In genomic region chr4:112141366-112142138, GRCh38 we compare ENCODE assay signal across 15 cellular contexts. TPM values are rescaled to one million over a fixed set of nuclear protein-coding genes. Genes with fewer than 3 reads are reported as not detected.
DNase-seq lines count a peak whose midpoint lies in the region; ATAC-seq and TF ChIP-seq lines count a peak whose summit lies in the region.
"Had no signal": no experiment of that assay in that cellular context is flagged by ENCODE, and none has a peak within 500 bp of the region (broad histone marks: within the 10 kb centered on the region; RNA-seq: fewer than 3 reads in every experiment).

No MANE protein-coding gene starts in this region.

- no peak for TF ChIP-seq EP300 in SK-N-SH (IDR thresholded peaks at IDR 0.05; ENCODE audit: borderline replicate concordance in 1 of 2, low read depth in 1 of 2, low read length in 1 of 2)

- H3K4me3 Mint-ChIP-seq in activated T-helper 1 cell treated with anti-CD3 and anti-CD28 coated beads, Interleukin-12 subunit alpha, Interleukin-12 subunit beta, Interleukin-2, Interleukin-4 antibody, amounts not matched to agents 30 ng/mL and 10 ng/mL and 1 ng/mL, durations not matched to agents 14 hours and 24 hours and 36 hours: no peak overlapping the region
- peak overlapping the region in 1 of 2 donors; percentile 47 for H3K4me3 Mint-ChIP-seq in activated T-cell treated with anti-CD3 and anti-CD28 coated beads, Interleukin-2, amount 50 U/mL, for 72 hours
- H3K4me3 Mint-ChIP-seq: activated CD8-positive, alpha-beta T cell treated with anti-CD3 and anti-CD28 coated beads for 36 hours; CD14-positive monocyte had no signal

- no peaks in the 10 kb centered on the region for H3K79me2 ChIP-seq in SK-N-SH (ENCODE audit: insufficient read depth)

- H3K4me3 ChIP-seq in SK-N-SH (ENCODE audit: low read depth in 2 of 2, low read length in 1 of 2) (no peak overlapping the region), SK-N-MC (peak overlapping the region; percentile 31), spleen (no peak overlapping the region)

- no peaks in the 10 kb centered on the region for H3K9me3 Mint-ChIP-seq in activated T-helper 1 cell treated with anti-CD3 and anti-CD28 coated beads, Interleukin-12 subunit alpha, Interleukin-12 subunit beta, Interleukin-2, Interleukin-4 antibody, amounts not matched to agents 30 ng/mL and 10 ng/mL and 1 ng/mL, durations not matched to agents 14 hours and 24 hours and 36 hours
- no peaks in the 10 kb centered on the region for H3K9me3 Mint-ChIP-seq in activated T-cell treated with anti-CD3 and anti-CD28 coated beads, Interleukin-2, amount 50 U/mL, for 72 hours
- H3K9me3 Mint-ChIP-seq: activated CD8-positive, alpha-beta T cell treated with anti-CD3 and anti-CD28 coated beads for 36 hours had no signal

- no peak for TF ChIP-seq RAD21 in SK-N-SH (IDR thresholded peaks at IDR 0.05; ENCODE audit: low read length)

- H2AFZ ChIP-seq in SK-N-SH (ENCODE audit: low read depth): 0 out of 2 replicates have a peak overlapping the region, but pooled peaks have one; percentile 35

- no peaks in the 10 kb centered on the region for H3K27me3 ChIP-seq in SK-N-SH (ENCODE audit: insufficient read depth)
- H3K27me3 ChIP-seq in spleen (replicated peaks in 1 of 7): no peaks in the 10 kb centered on the region

- H3K9ac ChIP-seq in SK-N-SH (no peak overlapping the region), SK-N-MC (ENCODE audit: insufficient read length) (no peak overlapping the region)

- H3K27ac ChIP-seq in SK-N-SH (ENCODE audit: low read depth in 2 of 2, low read length in 1 of 2) (no peak overlapping the region), SK-N-MC (peak overlapping the region; percentile 67), spleen (peak overlapping the region; percentile 24 to 73 (median 37))

- no peak overlapping the region for H3K27ac Mint-ChIP-seq in activated T-helper 1 cell treated with anti-CD3 and anti-CD28 coated beads, Interleukin-12 subunit alpha, Interleukin-12 subunit beta, Interleukin-2, Interleukin-4 antibody, amounts not matched to agents 30 ng/mL and 10 ng/mL and 1 ng/mL, durations not matched to agents 14 hours and 24 hours and 36 hours
- no peak overlapping the region for H3K27ac Mint-ChIP-seq in activated T-cell treated with anti-CD3 and anti-CD28 coated beads, Interleukin-2, amount 50 U/mL, for 72 hours
- H3K27ac Mint-ChIP-seq: activated CD8-positive, alpha-beta T cell treated with anti-CD3 and anti-CD28 coated beads for 36 hours had no signal

- no peaks in the 10 kb centered on the region for H3K9me3 ChIP-seq in SK-N-SH
- H3K9me3 ChIP-seq in SK-N-MC (ENCODE audit: low read depth, low read length): no peaks in the 10 kb centered on the region
- H3K9me3 ChIP-seq in spleen: no peaks in the 10 kb centered on the region

- no peaks in the 10 kb centered on the region for H4K20me1 ChIP-seq in SK-N-SH (ENCODE audit: insufficient read depth)

- intact Hi-C loops in spleen (cut with DNase I; ENCODE audit: low total_unique reads): no loop called here
- intact Hi-C loops in activated T-helper 1 cell treated with anti-CD3 and anti-CD28 coated beads, Interleukin-12 subunit alpha, Interleukin-12 subunit beta, Interleukin-2, Interleukin-4 antibody, amounts not matched to agents 30 ng/mL and 10 ng/mL and 1 ng/mL, durations not matched to agents 14 hours and 24 hours and 36 hours (cut with micrococcal nuclease): no loop called here

- H3K36me3 ChIP-seq in SK-N-SH (replicated peaks in 1 of 2; ENCODE audit: control insufficient read depth in 1 of 2, insufficient read depth in 2 of 2, low read length in 1 of 2) (no peaks in the 10 kb centered on the region), SK-N-MC (ENCODE audit: insufficient read depth, low read length) (no peaks in the 10 kb centered on the region), spleen (no peaks in the 10 kb centered on the region)

- H3F3A ChIP-seq in SK-N-SH (replicated peaks; ENCODE audit: insufficient read depth): no peaks in the 10 kb centered on the region

- peaks cover 24% of the 10 kb centered on the region for H3K4me1 Mint-ChIP-seq in activated T-helper 1 cell treated with anti-CD3 and anti-CD28 coated beads, Interleukin-12 subunit alpha, Interleukin-12 subunit beta, Interleukin-2, Interleukin-4 antibody, amounts not matched to agents 30 ng/mL and 10 ng/mL and 1 ng/mL, durations not matched to agents 14 hours and 24 hours and 36 hours (ENCODE audit: low read depth)
- H3K4me1 Mint-ChIP-seq in activated T-cell treated with anti-CD3 and anti-CD28 coated beads, Interleukin-2, amount 50 U/mL, for 72 hours (ENCODE audit: low read depth): peaks cover 25% of the 10 kb centered on the region

- CTCF ChIA-PET in SK-N-SH (lab: Yijun Ruan, JAX): interaction anchor here (1.6 kb wide), 1 partner anchor 42 kb away, joined by 7 read pairs; no protein-coding TSS in a partner anchor

- POLR2A ChIA-PET in SK-N-SH (lab: Yijun Ruan, JAX): no interaction called here

- H3K9me2 ChIP-seq in SK-N-SH: no peaks in the 10 kb centered on the region

- no peak overlapping the region for H3K4me2 ChIP-seq in SK-N-SH

- peaks cover 0 to 2% of the 10 kb centered on the region in 2 experiments; a peak in 2 of 4 replicates for H3K4me1 ChIP-seq in SK-N-SH (ENCODE audit: control insufficient read depth in 1 of 2, insufficient read depth in 2 of 2, low read depth in 1 of 2, low read length in 1 of 2)
- H3K4me1 ChIP-seq in spleen: peaks cover 0 to 27% (median 13%) of the 10 kb centered on the region in 6 donors

- H3K36me3 Mint-ChIP-seq in activated T-helper 1 cell treated with anti-CD3 and anti-CD28 coated beads, Interleukin-12 subunit alpha, Interleukin-12 subunit beta, Interleukin-2, Interleukin-4 antibody, amounts not matched to agents 30 ng/mL and 10 ng/mL and 1 ng/mL, durations not matched to agents 14 hours and 24 hours and 36 hours (ENCODE audit: low read depth): peaks cover 2% of the 10 kb centered on the region
- H3K36me3 Mint-ChIP-seq in activated T-cell treated with anti-CD3 and anti-CD28 coated beads, Interleukin-2, amount 50 U/mL, for 72 hours (ENCODE audit: insufficient read depth in 2 of 2): peaks cover 1 to 2% of the 10 kb centered on the region in 2 donors
- H3K36me3 Mint-ChIP-seq: CD14-positive monocyte had no signal

- no peak for ATAC-seq in SK-N-SH treated with all-trans-retinoic acid at 6 μM for 48 hours
- no peak for ATAC-seq in activated T-cell treated with anti-CD3 and anti-CD28 coated beads, Interleukin-2, amount 50 U/mL, for 72 hours (replicated peaks in 1 of 2)
- ATAC-seq: activated CD8-positive, alpha-beta T cell treated with anti-CD3 and anti-CD28 coated beads for 36 hours had no signal

- TF ChIP-seq CTCF in SK-N-SH (IDR thresholded peaks at IDR 0.05) (no peak), spleen (IDR thresholded peaks at IDR 0.05 in 8 of 11, conservative IDR thresholded peaks at IDR 0.05 in 3 of 11) (no peak)

- WGBS in SK-N-SH (ENCODE audit: low lambda C conversion rate): 74% methylated on average over 6 of the region's 6 CpGs
- WGBS in spleen, 5 donors: 61 to 70% (median 65%) methylated on average over 6 of the region's 6 CpGs

- DNase-seq in SK-N-SH (no peak), SK-N-MC (ENCODE audit: low read depth, low spot score) (no peak), fibroblast of gingiva (ENCODE audit: low read depth) (peak; percentile 34), spleen (no peak), NCI-H2227 (lab: John Stamatoyannopoulos, UW; ENCODE audit: unreplicated experiment) (no peak)
- DNase-seq in activated T-helper 1 cell treated with anti-CD3 and anti-CD28 coated beads, Interleukin-12 subunit alpha, Interleukin-12 subunit beta, Interleukin-2, Interleukin-4 antibody, amounts not matched to agents 30 ng/mL and 10 ng/mL and 1 ng/mL, durations not matched to agents 14 hours and 24 hours and 36 hours (ENCODE audit: low spot score): no peak
- DNase-seq in activated T-cell treated with anti-CD3 and anti-CD28 coated beads, Interleukin-2, amount 50 U/mL, for 72 hours: no peak
- DNase-seq: activated CD8-positive, alpha-beta T cell treated with anti-CD3 and anti-CD28 coated beads for 36 hours; DMS79; Karpas-422; NCI-H1417 treated with DMSO at 0.1 percent for 48 hours; NCI-H774; small intestine had no signal

- H3K27me3 Mint-ChIP-seq in activated T-helper 1 cell treated with anti-CD3 and anti-CD28 coated beads, Interleukin-12 subunit alpha, Interleukin-12 subunit beta, Interleukin-2, Interleukin-4 antibody, amounts not matched to agents 30 ng/mL and 10 ng/mL and 1 ng/mL, durations not matched to agents 14 hours and 24 hours and 36 hours (ENCODE audit: insufficient read depth): no peaks in the 10 kb centered on the region
- H3K27me3 Mint-ChIP-seq in activated T-cell treated with anti-CD3 and anti-CD28 coated beads, Interleukin-2, amount 50 U/mL, for 72 hours (ENCODE audit: low read depth): peaks cover 10% of the 10 kb centered on the region
- H3K27me3 Mint-ChIP-seq: activated CD8-positive, alpha-beta T cell treated with anti-CD3 and anti-CD28 coated beads for 36 hours had no signal

- TF ChIP-seq POLR2A in spleen (IDR thresholded peaks at IDR 0.05): no peak

TF ChIP-seq in SK-N-SH treated with all-trans-retinoic acid at 6 μM for 48 hours, 23 proteins besides CTCF, POLR2A, EP300 and RAD21 (continues in another document):
- TF ChIP-seq CSRNP3 (CRISPR knock-in tag; IDR thresholded peaks at IDR 0.05) (no peak), ZC3H10 (CRISPR knock-in tag; IDR thresholded peaks at IDR 0.05) (no peak), PPARA (CRISPR knock-in tag; IDR thresholded peaks at IDR 0.05; ENCODE audit: borderline replicate concordance) (no peak), RARB (CRISPR knock-in tag; IDR thresholded peaks at IDR 0.05) (no peak), ARNTL (CRISPR knock-in tag; IDR thresholded peaks at IDR 0.05; ENCODE audit: borderline replicate concordance, low read depth) (no peak)

RNA-seq across cellular contexts. Expression of gene FAM241A, which starts 3.7 kb away (rescaled TPM):
- 0.28 and 0.44 TPM in 2 replicates for polyA plus RNA-seq in SK-N-SH (2012; rRNA removed)
- polyA plus RNA-seq in SK-N-SH (2012; cell fraction: cytosol; rRNA removed): 0.63 and 0.85 TPM in 2 replicates
- polyA plus RNA-seq in SK-N-SH (2012; cell fraction: nucleus; rRNA removed): 0.32 and 0.35 TPM in 2 replicates
- 1 to 10 TPM; 3.0 to 6.0 (median 4.1) TPM for total RNA-seq in spleen
- polyA plus RNA-seq in spleen: 1 to 10 TPM; 1.7 to 3.1 (median 1.7) TPM
- 6.7 and 7.1 TPM in 2 replicates for total RNA-seq in activated T-helper 1 cell treated with anti-CD3 and anti-CD28 coated beads, Interleukin-12 subunit alpha, Interleukin-12 subunit beta, Interleukin-2, Interleukin-4 antibody, amounts not matched to agents 30 ng/mL and 10 ng/mL and 1 ng/mL, durations not matched to agents 14 hours and 24 hours and 36 hours
- 1 to 10 TPM; 4.2 to 5.0 TPM for total RNA-seq in activated T-cell treated with anti-CD3 and anti-CD28 coated beads, Interleukin-2, amount 50 U/mL, for 72 hours

Comparison
In these comparisons a context has a peak if more than half of its experiments do, and no peak if none do; other contexts are left out.
1. H3K27ac ChIP-seq: peak in SK-N-MC (single experiment) and spleen (8 of 8); none in SK-N-SH (0 of 2).